11 cellular contexts compared by ENCODE assay signal in the genomic region with DNA sequence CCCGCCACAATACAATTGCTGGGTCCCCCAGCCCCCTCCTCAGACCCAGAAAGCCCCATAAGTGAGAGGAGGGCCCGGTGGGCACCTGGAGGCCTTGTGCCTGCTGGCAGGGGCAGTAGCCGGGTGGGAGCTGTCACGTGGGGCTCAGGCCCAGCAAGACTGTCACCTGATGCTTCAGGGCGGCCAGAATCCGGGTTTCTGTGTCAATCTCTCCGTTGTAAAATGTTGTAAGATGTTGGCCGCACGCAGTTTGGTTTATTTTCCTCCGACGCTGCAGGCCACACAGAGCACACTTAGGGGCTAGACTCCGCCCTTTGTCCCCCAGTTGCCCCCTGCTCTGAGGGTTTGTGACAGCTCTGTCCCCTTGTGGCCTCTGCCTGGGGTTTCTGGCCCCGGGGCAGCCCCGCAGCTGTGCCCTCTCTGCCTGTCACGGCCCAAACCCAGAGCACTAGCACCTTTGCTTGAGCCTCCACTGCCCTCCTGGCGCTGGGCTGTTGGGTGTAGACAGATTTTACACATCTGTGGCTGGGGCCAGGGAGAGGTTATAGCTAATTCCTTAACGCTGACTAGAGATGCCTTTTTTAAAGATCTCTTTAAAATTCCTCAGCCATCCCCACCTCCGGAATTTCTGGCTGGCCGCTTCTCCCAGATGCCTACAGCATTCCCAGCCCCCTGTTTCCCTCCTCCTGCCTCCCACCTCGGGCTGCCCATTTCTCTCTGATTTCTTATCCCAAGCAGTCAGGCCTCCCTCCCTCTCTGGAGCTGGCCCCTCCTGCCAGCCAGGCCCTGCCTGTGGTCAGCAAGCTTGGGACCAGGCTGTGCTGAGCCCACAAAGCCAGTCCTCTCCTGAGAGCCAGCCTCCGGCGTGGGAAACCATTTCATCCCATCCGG. TPM values are rescaled to one million over a fixed set of nuclear protein-coding genes. Genes with fewer than 3 reads are reported as not detected.
DNase-seq lines count a peak whose midpoint lies in the region; TF ChIP-seq lines count a peak whose summit lies in the region.
"Had no signal": no experiment of that assay in that cellular context is flagged by ENCODE, and none has a peak within 500 bp of the region (broad histone marks: within the 10 kb centered on the region; RNA-seq: fewer than 3 reads in every experiment).

No MANE protein-coding gene starts in this region.

- no TSS peak for BruUV-seq in PC-9 (replicated peaks; lab: Mats Ljungman, UMichigan)

- H2AFZ ChIP-seq in PC-9 = no peak overlapping the region

- POLR2A ChIA-PET in PC-9 (lab: Charles Lee; ENCODE audit: unreplicated experiment) = no interaction called here

- peaks cover 31% of the 10 kb centered on the region for H3F3A ChIP-seq in PC-9 (ENCODE audit: insufficient read depth, low read depth)

- CTCF ChIA-PET in PC-9 (lab: Charles Lee) = no interaction called here

- peak overlapping the region in 1 of 2 donors; percentile 43 for H3K9ac ChIP-seq in colonic mucosa (ENCODE audit: low read depth in 2 of 2, low read length in 2 of 2)

- no peak overlapping the region for H3K4me2 ChIP-seq in PC-9

- H3K36me3 ChIP-seq in spleen (no peaks in the 10 kb centered on the region), PC-9 (ENCODE audit: low read depth) (no peaks in the 10 kb centered on the region), colonic mucosa (no peaks in the 10 kb centered on the region)

- H3K27ac ChIP-seq in spleen = peak overlapping the region in 6 of 8 donors; percentile 31 to 60 (median 52)
- no peak overlapping the region for H3K27ac ChIP-seq in PC-9
- no peak overlapping the region for H3K27ac ChIP-seq in colonic mucosa

- H3K4me3 ChIP-seq in spleen (no peak overlapping the region), PC-9 (no peak overlapping the region), colonic mucosa (no peak overlapping the region)

- 59 to 74% (median 66%) methylated on average over 23 of the region's 23 CpGs for WGBS in spleen, 5 donors

- DNase-seq in GM04504 (ENCODE audit: low read depth) (peak; percentile 97), amniotic stem cell (lab: John Stamatoyannopoulos, UW) (peak; percentile 72), iPS-NIHi7 (ENCODE audit: extremely low spot score) (peak; percentile 57), spleen (peak; percentile 79), NCI-H526 treated with DMSO at 0.1 percent for 48 hours (lab: John Stamatoyannopoulos, UW) (no peak), PC-9 (no peak), colonic mucosa (no peak)
- DNase-seq in activated CD8-positive, alpha-beta memory T cell treated with anti-CD3 and anti-CD28 coated beads, Interleukin-2, amount 50 U/mL, for 48 hours = no peak
- DNase-seq: activated CD4-positive, alpha-beta T cell treated with anti-CD3 and anti-CD28 coated beads, Interleukin-2, amount 50 U/mL, for 4 hours; KG1 had no signal

- peaks cover 0 to 20% (median 0%) of the 10 kb centered on the region in 7 donors for H3K27me3 ChIP-seq in spleen (replicated peaks in 1 of 7)
- 0 out of 2 replicates have a peak, but pooled peaks cover 6% of the 10 kb centered on the region for H3K27me3 ChIP-seq in PC-9 (ENCODE audit: insufficient read depth, low read depth)
- no peaks in the 10 kb centered on the region for H3K27me3 ChIP-seq in colonic mucosa

- intact Hi-C loops in spleen (cut with DNase I; ENCODE audit: low total_unique reads) = no loop called here
- intact Hi-C loops in PC-9 (cut with micrococcal nuclease; ENCODE audit: unreplicated experiment) = loop anchor here (10.0 kb wide), 3 partner anchors 126 to 566 kb away; no protein-coding TSS in a partner anchor
- intact Hi-C loops in colonic mucosa (cut with DNase I) = no loop called here

- TF ChIP-seq POLR2A in spleen (IDR thresholded peaks at IDR 0.05) = no peak

- peaks cover 4% of the 10 kb centered on the region; the same call in 1 of the 2 replicates for H3K79me2 ChIP-seq in PC-9 (ENCODE audit: low read depth)

- H3K9me3 ChIP-seq in spleen (no peaks in the 10 kb centered on the region), PC-9 (ENCODE audit: insufficient read depth, low read depth) (no peaks in the 10 kb centered on the region), colonic mucosa (no peaks in the 10 kb centered on the region)

- 0 out of 2 replicates have a peak, but pooled peaks cover under 1% of the 10 kb centered on the region for H4K20me1 ChIP-seq in PC-9 (ENCODE audit: insufficient read depth)

- no peaks in the 10 kb centered on the region for H3K9me2 ChIP-seq in PC-9 (ENCODE audit: insufficient read depth)

- no peak for TF ChIP-seq CTCF in spleen (IDR thresholded peaks at IDR 0.05 in 8 of 11, conservative IDR thresholded peaks at IDR 0.05 in 3 of 11)
- TF ChIP-seq CTCF in PC-9 (conservative IDR thresholded peaks at IDR 0.05) = no peak
- TF ChIP-seq CTCF in colonic mucosa (IDR thresholded peaks at IDR 0.05) = no peak

- H3K4me1 ChIP-seq in spleen (peaks cover 16 to 54% (median 40%) of the 10 kb centered on the region in 6 donors), PC-9 (replicated peaks; ENCODE audit: insufficient read depth) (peaks cover 8% of the 10 kb centered on the region; the same call in 1 of the 2 replicates), colonic mucosa (peaks cover 8% of the 10 kb centered on the region)

RNA-seq across cellular contexts. Expression of gene PRR5, which starts 3.2 kb away (rescaled TPM):
- total RNA-seq in spleen (10 to 100 TPM; 49.0 to 85.6 (median 77.9) TPM), PC-9 (2021) (22.1 and 27.3 TPM in 2 replicates), colonic mucosa (10 to 100 TPM; 21.2 to 45.8 TPM)
- polyA plus RNA-seq in spleen = 10 to 100 TPM; 31.3 to 83.1 (median 57.5) TPM

RNA-seq across cellular contexts. Expression of gene ARHGAP8, which starts 53.6 kb away (rescaled TPM):
- total RNA-seq in spleen (10 to 100 TPM; 13.8 to 71.6 (median 20.1) TPM), PC-9 (2021) (114 and 130 TPM in 2 replicates), colonic mucosa (10 to 100 TPM; 38.4 to 69.9 TPM)
- polyA plus RNA-seq in spleen = 10 to 100 TPM in 2 of 3 donors, 1 to 10 TPM in 1; 2.7 to 34.9 (median 16.4) TPM
- total RNA-seq: dermis microvascular lymphatic vessel endothelial cell had no signal

Comparison
In these comparisons a context has a peak if more than half of its experiments do, and no peak if none do; other contexts are left out.
1. DNase-seq: peak in GM04504 (single experiment), amniotic stem cell (single experiment), iPS-NIHi7 (single experiment) and spleen (single experiment); none in NCI-H526 treated with DMSO at 0.1 percent for 48 hours (single experiment), PC-9 (0 of 2), activated CD8-positive, alpha-beta memory T cell treated with anti-CD3 and anti-CD28 coated beads, Interleukin-2, amount 50 U/mL, for 48 hours (single experiment) and colonic mucosa (single experiment).
2. H3K27ac ChIP-seq: peak in spleen (6 of 8); none in PC-9 (single experiment) and colonic mucosa (single experiment).